Comparison of ENCODE assay signal across 23 cellular contexts in genomic region chr9:70531286-70531685, GRCh38.
"Had no signal": no experiment of that assay in that cellular context is flagged by ENCODE, and none has a peak within 500 bp of the region (broad histone marks: within the 10 kb centered on the region; RNA-seq: fewer than 3 reads in every experiment).

No MANE protein-coding gene starts in this region.

- H3K27me3 Mint-ChIP-seq: naive thymus-derived CD4-positive, alpha-beta T cell; type B pancreatic cell had no signal

- H3K4me1 ChIP-seq: gastrocnemius medialis, heart right ventricle, parathyroid adenoma, psoas muscle, right lobe of liver, suprapubic skin, thyroid gland, uterus had no signal

- H3K4me3 ChIP-seq: esophagus muscularis mucosa, gastrocnemius medialis, heart right ventricle, psoas muscle, right lobe of liver, suprapubic skin, thyroid gland, uterus had no signal

- H3K9me3 ChIP-seq: esophagus muscularis mucosa, gastrocnemius medialis, heart right ventricle, psoas muscle, right lobe of liver, suprapubic skin, thyroid gland, uterus had no signal

- H3K36me3 Mint-ChIP-seq: stimulated activated effector memory CD8-positive, alpha-beta T cell treated with anti-CD3 and anti-CD28 coated beads, Interleukin-12 subunit alpha, Interleukin-12 subunit beta, amount 100 ng/mL, for 72 hours; type B pancreatic cell had no signal

- H3K27me3 ChIP-seq: esophagus muscularis mucosa, gastrocnemius medialis, heart right ventricle, right lobe of liver, suprapubic skin, thyroid gland, uterus had no signal

- H3K4me3 Mint-ChIP-seq: effector memory CD8-positive, alpha-beta T cell; naive thymus-derived CD4-positive, alpha-beta T cell; nephron progenitor cell; stimulated activated effector memory CD8-positive, alpha-beta T cell treated with anti-CD3 and anti-CD28 coated beads, Interleukin-12 subunit alpha, Interleukin-12 subunit beta, amount 100 ng/mL, for 72 hours; type B pancreatic cell had no signal

- H3K9me3 Mint-ChIP-seq: effector memory CD8-positive, alpha-beta T cell; stimulated activated effector memory CD8-positive, alpha-beta T cell treated with anti-CD3 and anti-CD28 coated beads, Interleukin-12 subunit alpha, Interleukin-12 subunit beta, amount 100 ng/mL, for 72 hours; type B pancreatic cell had no signal

- ATAC-seq: effector memory CD8-positive, alpha-beta T cell; gastrocnemius medialis; heart right ventricle; left lobe of liver; naive thymus-derived CD4-positive, alpha-beta T cell; psoas muscle; right lobe of liver; stimulated activated naive CD8-positive, alpha-beta T cell treated with anti-CD3 and anti-CD28 coated beads, Interleukin-15, Interleukin-2, amounts not matched to agents 100 U/mL and 50 U/mL, for 24 hours had no signal

- DNase-seq: cortex of kidney; gastrocnemius medialis; heart right ventricle; hypothalamus; mammary epithelial cell; naive thymus-derived CD4-positive, alpha-beta T cell; nephron progenitor cell; psoas muscle; retina; right lobe of liver; stimulated activated CD4-positive, alpha-beta T cell treated with anti-CD3 and anti-CD28 coated beads, Interleukin-4, amount 100 ng/mL, for 1 hour; stimulated activated CD8-positive, alpha-beta memory T cell treated with anti-CD3 and anti-CD28 coated beads, Interleukin-4, amount 100 ng/mL, for 48 hours; stimulated activated naive CD8-positive, alpha-beta T cell treated with anti-CD3 and anti-CD28 coated beads, Interleukin-15, Interleukin-2, amounts not matched to agents 100 U/mL and 50 U/mL, for 24 hours; thyroid gland; uterus had no signal

- H3K27ac Mint-ChIP-seq: naive thymus-derived CD4-positive, alpha-beta T cell; nephron progenitor cell; stimulated activated effector memory CD8-positive, alpha-beta T cell treated with anti-CD3 and anti-CD28 coated beads, Interleukin-12 subunit alpha, Interleukin-12 subunit beta, amount 100 ng/mL, for 72 hours; type B pancreatic cell had no signal

- H3K27ac ChIP-seq: epithelial cell of prostate, esophagus muscularis mucosa, gastrocnemius medialis, heart right ventricle, parathyroid adenoma, psoas muscle, right lobe of liver, suprapubic skin, thyroid gland, uterus had no signal

- H3K36me3 ChIP-seq: esophagus muscularis mucosa, gastrocnemius medialis, heart right ventricle, right lobe of liver, suprapubic skin, thyroid gland, uterus had no signal
